ENCODE assay signal across 10 cellular contexts in genomic region chr3:129069313-129070085, GRCh38. TPM values are rescaled to one million over a fixed set of nuclear protein-coding genes. Genes with fewer than 3 reads are reported as not detected.
A peak's percentile ranks its signal among the peaks of the same experiment; 100 is the strongest.
DNase-seq lines count a peak whose midpoint lies in the region; ATAC-seq, FAIRE-seq and TF ChIP-seq lines count a peak whose summit lies in the region.
"Not testable (repeated sequence)": the region's sequence is repeated elsewhere in the genome, so short reads cannot be mapped to it uniquely, and the experiment has no call there.
"Had no signal": no experiment of that assay in that cellular context is flagged by ENCODE, and none has a peak within 500 bp of the region (broad histone marks: within the 10 kb centered on the region; RNA-seq: fewer than 3 reads in every experiment).

No MANE protein-coding gene starts in this region.

- H3K27ac ChIP-seq in CD4-positive, CD25-positive, alpha-beta regulatory T cell (ENCODE audit: insufficient read depth, low read length, poor library complexity, severe bottlenecking); HEK293 (ENCODE audit: extremely low read depth, low read depth, low read length); K562 (ENCODE audit: extremely low read depth, low read depth, low read length): not testable (repeated sequence)

- not testable (repeated sequence) for H3K4me3 ChIP-seq in CD4-positive, CD25-positive, alpha-beta regulatory T cell (ENCODE audit: low read depth, low read length); HEK293 (ENCODE audit: low read depth, low read length); K562

- H3K36me3 Mint-ChIP-seq in CD4-positive, CD25-positive, alpha-beta regulatory T cell; activated CD4-positive, alpha-beta T cell treated with anti-CD3 and anti-CD28 coated beads for 36 hours (ENCODE audit: low read depth); activated T-helper 1 cell treated with anti-CD3 and anti-CD28 coated beads, Interleukin-12 subunit alpha, Interleukin-12 subunit beta, Interleukin-2, Interleukin-4 antibody, amounts not matched to agents 30 ng/mL and 10 ng/mL and 1 ng/mL, durations not matched to agents 14 hours and 24 hours and 36 hours (ENCODE audit: low read depth); naive thymus-derived CD8-positive, alpha-beta T cell: not testable (repeated sequence)

- 42% methylated on average over 13 of the region's 13 CpGs for WGBS in K562 (ENCODE audit: insufficient coverage, low coverage, missing lambda C conversion rate)

- not testable (repeated sequence) for H3K4me2 ChIP-seq in K562 (ENCODE audit: insufficient read depth, low read length)

- in situ Hi-C loops in K562 (cut with MboI): not testable (repeated sequence)

- BruUV-seq in K562 (replicated peaks; lab: Mats Ljungman, UMichigan): not testable (repeated sequence)

- not testable (repeated sequence) for H3K79me2 ChIP-seq in K562 (ENCODE audit: control insufficient read depth, insufficient read depth, low read length)

- H3K4me1 Mint-ChIP-seq in CD4-positive, CD25-positive, alpha-beta regulatory T cell; activated CD4-positive, alpha-beta T cell treated with anti-CD3 and anti-CD28 coated beads for 36 hours; activated T-helper 1 cell treated with anti-CD3 and anti-CD28 coated beads, Interleukin-12 subunit alpha, Interleukin-12 subunit beta, Interleukin-2, Interleukin-4 antibody, amounts not matched to agents 30 ng/mL and 10 ng/mL and 1 ng/mL, durations not matched to agents 14 hours and 24 hours and 36 hours (ENCODE audit: low read depth); stimulated activated naive CD8-positive, alpha-beta T cell treated with anti-CD3 and anti-CD28 coated beads, Interleukin-15, amount 100 ng/mL, for 72 hours: not testable (repeated sequence)
- H3K4me1 Mint-ChIP-seq in naive thymus-derived CD8-positive, alpha-beta T cell: peaks cover 18 to 28% (median 23%) of the 10 kb centered on the region in 4 donors

- not testable (repeated sequence) for TF ChIP-seq EP300 in K562 (IDR thresholded peaks at IDR 0.05; ENCODE audit: low read length)

- 0 out of 2 replicates have a peak overlapping the region, but pooled peaks have one; percentile 23 for H2AFZ ChIP-seq in K562 (ENCODE audit: low read depth, low read length)

- not testable (repeated sequence) for TF ChIP-seq POLR2A in K562 (conservative IDR thresholded peaks at IDR 0.05)

- CTCF ChIA-PET in HEK293 (lab: Yijun Ruan, JAX): interaction anchor here (0.5 to 1.4 kb wide), 3 partner anchors 16 to 176 kb away, joined by 3 to 5 read pairs (median 3); no protein-coding TSS in a partner anchor
- CTCF ChIA-PET in activated CD4-positive, alpha-beta T cell treated with anti-CD3 and anti-CD28 coated beads for 36 hours (lab: Charles Lee): interaction anchor here (0.6 to 7.2 kb wide), 11 partner anchors 9 to 329 kb away, joined by 3 to 63 read pairs (median 4); partner anchors contain the start of genes CFAP92, GP9 and RAB43
- CTCF ChIA-PET in K562 (lab: Yijun Ruan, JAX; ENCODE audit: low intra/inter-chr PET ratio): not testable (repeated sequence)

- intact Hi-C loops in activated CD4-positive, alpha-beta T cell treated with anti-CD3 and anti-CD28 coated beads for 36 hours (cut with DNase I, micrococcal nuclease): loop anchor here in 1 of 2 experiments (5.0 kb wide), 1 partner anchor 48 kb away; no protein-coding TSS in a partner anchor
- intact Hi-C loops in activated T-helper 1 cell treated with anti-CD3 and anti-CD28 coated beads, Interleukin-12 subunit alpha, Interleukin-12 subunit beta, Interleukin-2, Interleukin-4 antibody, amounts not matched to agents 30 ng/mL and 10 ng/mL and 1 ng/mL, durations not matched to agents 14 hours and 24 hours and 36 hours (cut with micrococcal nuclease): loop anchor here (5.0 kb wide), 1 partner anchor 53 kb away; the partner anchor contains the start of gene RAB43
- intact Hi-C loops in K562 (cut with micrococcal nuclease); Right ventricle myocardium superior (cut with DNase I): not testable (repeated sequence)

- H3K9ac ChIP-seq in K562 (ENCODE audit: insufficient read depth in 1 of 2, low read depth in 2 of 2, low read length in 2 of 2): not testable (repeated sequence)

- not testable (repeated sequence) for H3K9me3 Mint-ChIP-seq in CD4-positive, CD25-positive, alpha-beta regulatory T cell; activated CD4-positive, alpha-beta T cell treated with anti-CD3 and anti-CD28 coated beads for 36 hours (ENCODE audit: low read depth); activated T-helper 1 cell treated with anti-CD3 and anti-CD28 coated beads, Interleukin-12 subunit alpha, Interleukin-12 subunit beta, Interleukin-2, Interleukin-4 antibody, amounts not matched to agents 30 ng/mL and 10 ng/mL and 1 ng/mL, durations not matched to agents 14 hours and 24 hours and 36 hours; naive thymus-derived CD8-positive, alpha-beta T cell; stimulated activated naive CD8-positive, alpha-beta T cell treated with anti-CD3 and anti-CD28 coated beads, Interleukin-15, amount 100 ng/mL, for 72 hours

- H3K9me1 ChIP-seq in K562 (ENCODE audit: control insufficient read depth, insufficient read depth, low read length): not testable (repeated sequence)

- POLR2A ChIA-PET in HEK293 (lab: Yijun Ruan, JAX): interaction anchor here (1.2 kb wide), 1 partner anchor 52 kb away, joined by 4 read pairs; the partner anchor contains the start of gene RAB43
- POLR2A ChIA-PET in activated CD4-positive, alpha-beta T cell treated with anti-CD3 and anti-CD28 coated beads for 36 hours (lab: Charles Lee): interaction anchor here (0.6 kb wide), 2 partner anchors 47 to 248 kb away, joined by 3 to 5 read pairs; no protein-coding TSS in a partner anchor
- POLR2A ChIA-PET in K562 (lab: Yijun Ruan, JAX): interaction anchor here (0.6 to 1.1 kb wide), 2 partner anchors 15 to 36 kb away, joined by 3 read pairs; no protein-coding TSS in a partner anchor
- POLR2A ChIA-PET in naive thymus-derived CD8-positive, alpha-beta T cell (lab: Charles Lee): interaction anchor here (0.9 to 3.4 kb wide), 6 partner anchors 8 to 113 kb away, joined by 3 to 26 read pairs (median 6); partner anchors contain the start of genes CNBP and RAB43

- TF ChIP-seq RAD21 in K562 (CRISPR knock-in tag; conservative IDR thresholded peaks at IDR 0.05 in 1 of 2, IDR thresholded peaks at IDR 0.05 in 1 of 2): not testable (repeated sequence)

- H3K27ac Mint-ChIP-seq in CD4-positive, CD25-positive, alpha-beta regulatory T cell; activated CD4-positive, alpha-beta T cell treated with anti-CD3 and anti-CD28 coated beads for 36 hours; activated T-helper 1 cell treated with anti-CD3 and anti-CD28 coated beads, Interleukin-12 subunit alpha, Interleukin-12 subunit beta, Interleukin-2, Interleukin-4 antibody, amounts not matched to agents 30 ng/mL and 10 ng/mL and 1 ng/mL, durations not matched to agents 14 hours and 24 hours and 36 hours; stimulated activated naive CD8-positive, alpha-beta T cell treated with anti-CD3 and anti-CD28 coated beads, Interleukin-15, amount 100 ng/mL, for 72 hours: not testable (repeated sequence)
- H3K27ac Mint-ChIP-seq in naive thymus-derived CD8-positive, alpha-beta T cell: peak overlapping the region in 4 of 10 donors; percentile 38 to 66 (median 44)

- not testable (repeated sequence) for H3K36me3 ChIP-seq in CD4-positive, CD25-positive, alpha-beta regulatory T cell (ENCODE audit: control insufficient read depth, insufficient read depth, low read length); HEK293 (ENCODE audit: control insufficient read depth in 2 of 2, insufficient read depth in 1 of 2, low read length in 2 of 2); K562 (ENCODE audit: control insufficient read depth, insufficient read depth, low read length)

- DNase-seq in CD4-positive, CD25-positive, alpha-beta regulatory T cell; activated CD4-positive, alpha-beta T cell treated with anti-CD3 and anti-CD28 coated beads for 36 hours; activated T-helper 1 cell treated with anti-CD3 and anti-CD28 coated beads, Interleukin-12 subunit alpha, Interleukin-12 subunit beta, Interleukin-2, Interleukin-4 antibody, amounts not matched to agents 30 ng/mL and 10 ng/mL and 1 ng/mL, durations not matched to agents 14 hours and 24 hours and 36 hours (ENCODE audit: low spot score); K562 (ENCODE audit: extremely low read depth in 1 of 4, low spot score in 3 of 4); naive thymus-derived CD8-positive, alpha-beta T cell; stimulated activated naive CD8-positive, alpha-beta T cell treated with anti-CD3 and anti-CD28 coated beads, Interleukin-15, amount 100 ng/mL, for 72 hours: not testable (repeated sequence)
- peak; percentile 13 for DNase-seq in Right ventricle myocardium superior

- ATAC-seq in CD4-positive, CD25-positive, alpha-beta regulatory T cell (ENCODE audit: low read depth in 2 of 2); K562; Right ventricle myocardium superior (ENCODE audit: poor library complexity): not testable (repeated sequence)
- ATAC-seq in activated CD4-positive, alpha-beta T cell treated with anti-CD3 and anti-CD28 coated beads for 36 hours: peak; percentile 37
- ATAC-seq in naive thymus-derived CD8-positive, alpha-beta T cell: peak in 1 of 2 donors; percentile 38
- ATAC-seq in stimulated activated naive CD8-positive, alpha-beta T cell treated with anti-CD3 and anti-CD28 coated beads, Interleukin-15, amount 100 ng/mL, for 72 hours: peak; percentile 33

- not testable (repeated sequence) for H4K20me1 ChIP-seq in K562 (replicated peaks; ENCODE audit: control insufficient read depth, insufficient read depth, low read length)

- peak overlapping the region in 3 of 4 donors; percentile 1 to 67 (median 15) for H3K4me3 Mint-ChIP-seq in CD4-positive, CD25-positive, alpha-beta regulatory T cell
- not testable (repeated sequence) for H3K4me3 Mint-ChIP-seq in activated CD4-positive, alpha-beta T cell treated with anti-CD3 and anti-CD28 coated beads for 36 hours; stimulated activated naive CD8-positive, alpha-beta T cell treated with anti-CD3 and anti-CD28 coated beads, Interleukin-15, amount 100 ng/mL, for 72 hours
- H3K4me3 Mint-ChIP-seq in activated T-helper 1 cell treated with anti-CD3 and anti-CD28 coated beads, Interleukin-12 subunit alpha, Interleukin-12 subunit beta, Interleukin-2, Interleukin-4 antibody, amounts not matched to agents 30 ng/mL and 10 ng/mL and 1 ng/mL, durations not matched to agents 14 hours and 24 hours and 36 hours: peak overlapping the region; percentile 67
- peak overlapping the region; percentile 10 to 89 (median 74) for H3K4me3 Mint-ChIP-seq in naive thymus-derived CD8-positive, alpha-beta T cell

- TF ChIP-seq CTCF in HEK293 (tag by site-specific recombination; IDR thresholded peaks at IDR 0.05); K562 (IDR thresholded peaks at IDR 0.05 in 2 of 3, conservative IDR thresholded peaks at IDR 0.05 in 1 of 3; ENCODE audit: insufficient read depth in 2 of 3, low read depth in 1 of 3, low read length in 3 of 3): not testable (repeated sequence)

- FAIRE-seq in K562 (lab: Jason Lieb, UNC): peak; percentile 58

- H3K27me3 Mint-ChIP-seq in CD4-positive, CD25-positive, alpha-beta regulatory T cell: peaks cover 14% of the 10 kb centered on the region
- H3K27me3 Mint-ChIP-seq in activated CD4-positive, alpha-beta T cell treated with anti-CD3 and anti-CD28 coated beads for 36 hours; naive thymus-derived CD8-positive, alpha-beta T cell; stimulated activated naive CD8-positive, alpha-beta T cell treated with anti-CD3 and anti-CD28 coated beads, Interleukin-15, amount 100 ng/mL, for 72 hours: not testable (repeated sequence)
- peaks cover 11% of the 10 kb centered on the region for H3K27me3 Mint-ChIP-seq in activated T-helper 1 cell treated with anti-CD3 and anti-CD28 coated beads, Interleukin-12 subunit alpha, Interleukin-12 subunit beta, Interleukin-2, Interleukin-4 antibody, amounts not matched to agents 30 ng/mL and 10 ng/mL and 1 ng/mL, durations not matched to agents 14 hours and 24 hours and 36 hours (ENCODE audit: insufficient read depth)

- H3K9me3 ChIP-seq in CD4-positive, CD25-positive, alpha-beta regulatory T cell (ENCODE audit: control insufficient read depth in 2 of 2, low read length in 2 of 2); HEK293 (ENCODE audit: control insufficient read depth, insufficient read depth, low read depth, low read length); K562 (replicated peaks; ENCODE audit: control insufficient read depth, insufficient read depth, low read depth, low read length): not testable (repeated sequence)

- not testable (repeated sequence) for H3K27me3 ChIP-seq in CD4-positive, CD25-positive, alpha-beta regulatory T cell (ENCODE audit: control insufficient read depth, insufficient read depth, low read length); K562 (ENCODE audit: control insufficient read depth in 2 of 2, insufficient read depth in 2 of 2, low read length in 2 of 2)

- not testable (repeated sequence) for H3K4me1 ChIP-seq in CD4-positive, CD25-positive, alpha-beta regulatory T cell (ENCODE audit: control insufficient read depth, insufficient read depth, low read length, poor library complexity, severe bottlenecking); HEK293 (ENCODE audit: control insufficient read depth, insufficient read depth, low read length); K562 (replicated peaks in 1 of 2; ENCODE audit: control insufficient read depth in 2 of 2, insufficient read depth in 2 of 2, low read length in 2 of 2)

RNA-seq across cellular contexts. Expression of gene GP9, which starts 8.9 kb away (rescaled TPM):
- 3.7 TPM for total RNA-seq in CD4-positive, CD25-positive, alpha-beta regulatory T cell
- not detected for polyA plus RNA-seq in CD4-positive, CD25-positive, alpha-beta regulatory T cell
- not detected for total RNA-seq in activated CD4-positive, alpha-beta T cell treated with anti-CD3 and anti-CD28 coated beads for 36 hours
- not detected in 2 replicates for total RNA-seq in activated T-helper 1 cell treated with anti-CD3 and anti-CD28 coated beads, Interleukin-12 subunit alpha, Interleukin-12 subunit beta, Interleukin-2, Interleukin-4 antibody, amounts not matched to agents 30 ng/mL and 10 ng/mL and 1 ng/mL, durations not matched to agents 14 hours and 24 hours and 36 hours
- total RNA-seq in K562 (2011; cell fraction: chromatin; rRNA removed; ENCODE audit: low replicate concordance): not detected in 2 replicates
- not detected in 2 replicates for total RNA-seq in K562 (2011; cell fraction: nucleolus; rRNA removed)
- total RNA-seq in K562 (2011; cell fraction: nucleoplasm; rRNA removed): not detected in 2 replicates
- total RNA-seq in K562 (2014; rRNA removed) (not detected in 2 replicates), K562 (2014; rRNA removed; fragmentation: Illumina TruSeq; extraction: Trizol) (not detected in 2 replicates), K562 (2015; rRNA removed; fragmentation: Illumina TruSeq; extraction: Trizol) (not detected in 2 replicates), K562 (2021) (not detected in 2 replicates), Right ventricle myocardium superior (not detected)
- polyA plus RNA-seq in K562 (2011; rRNA removed) (not detected in 2 replicates), K562 (2014; fragmentation: Illumina TruSeq; extraction: Trizol) (not detected in 2 replicates), K562 (2014; fragmentation: Nextera tagmentation; extraction: Ambion mirVana) (not detected), K562 (2014; rRNA removed) (not detected in 2 replicates)
- polyA plus RNA-seq in K562 (2011; cell fraction: cytosol; rRNA removed): 0.07 TPM in 1 of 2 replicates, not detected in the other
- not detected in 2 replicates for polyA plus RNA-seq in K562 (2011; cell fraction: nucleus; rRNA removed)
- polyA plus RNA-seq in K562 (2012): not detected in 2 replicates
- not detected in 2 replicates for polyA minus RNA-seq in K562 (2011; rRNA and poly(A)+ RNA removed)
- polyA minus RNA-seq in K562 (2011; cell fraction: cytosol; rRNA and poly(A)+ RNA removed): not detected in 2 replicates
- polyA minus RNA-seq in K562 (2011; cell fraction: nucleus; rRNA and poly(A)+ RNA removed): not detected in 2 replicates
- total RNA-seq in naive thymus-derived CD8-positive, alpha-beta T cell: not detected
- not detected for polyA plus RNA-seq in naive thymus-derived CD8-positive, alpha-beta T cell
- total RNA-seq: H4, M059J had no signal

RNA-seq across cellular contexts. Expression of gene RAB43, which starts 52.1 kb away (rescaled TPM):
- total RNA-seq in CD4-positive, CD25-positive, alpha-beta regulatory T cell: 57.2 TPM
- polyA plus RNA-seq in CD4-positive, CD25-positive, alpha-beta regulatory T cell: 10 to 100 TPM; 14.5 to 21.9 (median 19.1) TPM
- 10 to 100 TPM; 32.1 to 51.8 TPM for total RNA-seq in activated CD4-positive, alpha-beta T cell treated with anti-CD3 and anti-CD28 coated beads for 36 hours
- total RNA-seq in activated T-helper 1 cell treated with anti-CD3 and anti-CD28 coated beads, Interleukin-12 subunit alpha, Interleukin-12 subunit beta, Interleukin-2, Interleukin-4 antibody, amounts not matched to agents 30 ng/mL and 10 ng/mL and 1 ng/mL, durations not matched to agents 14 hours and 24 hours and 36 hours: 46.8 and 47.6 TPM in 2 replicates
- 1.8 and 11.3 TPM in 2 replicates for total RNA-seq in K562 (2011; cell fraction: chromatin; rRNA removed; ENCODE audit: low replicate concordance)
- 6.7 and 7.5 TPM in 2 replicates for total RNA-seq in K562 (2011; cell fraction: nucleolus; rRNA removed)
- total RNA-seq in K562 (2011; cell fraction: nucleoplasm; rRNA removed): 4.0 and 6.0 TPM in 2 replicates
- total RNA-seq in K562 (2014; rRNA removed) (3.2 and 4.1 TPM in 2 replicates), K562 (2014; rRNA removed; fragmentation: Illumina TruSeq; extraction: Trizol) (not detected in 2 replicates), K562 (2015; rRNA removed; fragmentation: Illumina TruSeq; extraction: Trizol) (0.57 and 1.1 TPM in 2 replicates), K562 (2021) (5.4 and 6.8 TPM in 2 replicates), Right ventricle myocardium superior (5.1 TPM)
- polyA plus RNA-seq in K562 (2011; rRNA removed) (1.7 and 2.5 TPM in 2 replicates), K562 (2014; fragmentation: Illumina TruSeq; extraction: Trizol) (1.4 TPM in 1 of 2 replicates, not detected in the other), K562 (2014; fragmentation: Nextera tagmentation; extraction: Ambion mirVana) (under 1 TPM; 0.04 to 0.07 TPM), K562 (2014; rRNA removed) (2.9 and 3.8 TPM in 2 replicates)
- polyA plus RNA-seq in K562 (2011; cell fraction: cytosol; rRNA removed): 2.9 and 5.1 TPM in 2 replicates
- 9.6 and 11.4 TPM in 2 replicates for polyA plus RNA-seq in K562 (2011; cell fraction: nucleus; rRNA removed)
- polyA plus RNA-seq in K562 (2012): 2.9 and 15.6 TPM in 2 replicates
- polyA minus RNA-seq in K562 (2011; rRNA and poly(A)+ RNA removed): 0.24 and 0.88 TPM in 2 replicates
- polyA minus RNA-seq in K562 (2011; cell fraction: cytosol; rRNA and poly(A)+ RNA removed): 1.5 and 2.3 TPM in 2 replicates
- 2.8 and 3.2 TPM in 2 replicates for polyA minus RNA-seq in K562 (2011; cell fraction: nucleus; rRNA and poly(A)+ RNA removed)
- 100 to 1,000 TPM; 122 to 130 TPM for total RNA-seq in naive thymus-derived CD8-positive, alpha-beta T cell
- 10 to 100 TPM; 15.7 to 43.1 (median 27.5) TPM for polyA plus RNA-seq in naive thymus-derived CD8-positive, alpha-beta T cell
